ENCODE assay signal across 5 cellular contexts in genomic region chr6:24661759-24662158, GRCh38. TPM values are rescaled to one million over a fixed set of nuclear protein-coding genes. Genes with fewer than 3 reads are reported as not detected.
"Had no signal": no experiment of that assay in that cellular context is flagged by ENCODE, and none has a peak within 500 bp of the region (broad histone marks: within the 10 kb centered on the region; RNA-seq: fewer than 3 reads in every experiment).

No MANE protein-coding gene starts in this region.

RNA-seq across cellular contexts. Expression of gene KIAA0319, which starts 15.8 kb away (rescaled TPM):
- total RNA-seq: activated CD4-positive, alpha-beta T cell treated with anti-CD3 and anti-CD28 coated beads, Interleukin-2, amount 10 ng/mL, durations not matched to agents 24 days and 14 days; activated T-helper 2 cell treated with anti-CD3 and anti-CD28 coated beads, Interferon-gamma antibody, Interleukin-2, Interleukin-4, amounts not matched to agents 10 μg/mL and 5 μg/mL and 100 μg/mL, durations not matched to agents 14 hours and 24 hours and 36 hours; glomerular endothelial cell; skeletal muscle tissue; thoracic aorta had no signal
